In genomic region chr12:69534389-69534822, GRCh38 we compare ENCODE assay signal across 8 cellular contexts.
DNase-seq lines count a peak whose midpoint lies in the region; TF ChIP-seq lines count a peak whose summit lies in the region.

No MANE protein-coding gene starts in this region.

- no peak overlapping the region for H3K4me3 ChIP-seq in astrocyte of the spinal cord (ENCODE audit: low read depth, low read length)

- peak; percentile 15 for DNase-seq in NCI-H2107 treated with DMSO at 0.1 percent for 48 hours (lab: John Stamatoyannopoulos, UW; ENCODE audit: unreplicated experiment)
- no peak for DNase-seq in NCI-H2107 (lab: John Stamatoyannopoulos, UW)
- DNase-seq in HEK293T (ENCODE audit: extremely low spot score), result peak; percentile 33
- peak; percentile 92 for DNase-seq in NCI-H1105 treated with DMSO at 0.1 percent for 48 hours (lab: John Stamatoyannopoulos, UW)
- DNase-seq in astrocyte of the spinal cord (ENCODE audit: low read depth, low spot score), result peak; percentile 99
- peak in 35 of 51 donors; percentile 2 to 73 (median 36) for DNase-seq in hypothalamus (lab: John Stamatoyannopoulos, UW)
- DNase-seq in retina, result peak; percentile 47
- no peak for DNase-seq in NCI-H1436 (lab: John Stamatoyannopoulos, UW)

- no peak for TF ChIP-seq CTCF in astrocyte of the spinal cord (IDR thresholded peaks at IDR 0.05; ENCODE audit: low read depth, low read length)

- CTCF ChIA-PET in HEK293T (lab: Yijun Ruan, JAX), result interaction anchor here (0.7 kb wide), 1 partner anchor 46 kb away, joined by 4 read pairs; no protein-coding TSS in a partner anchor

- POLR2A ChIA-PET in HEK293T (lab: Yijun Ruan, JAX), result interaction anchor here (0.7 kb wide), 1 partner anchor 64 kb away, joined by 4 read pairs; the partner anchor contains the start of gene FRS2

- in situ Hi-C loops in astrocyte of the spinal cord (cut with HindIII; ENCODE audit: low sequenced_read_pairs), result no loop called here

TF ChIP-seq in HEK293T, 16 proteins besides CTCF, POLR2A, EP300 and RAD21:
- TF ChIP-seq FOXA1 (IDR thresholded peaks at IDR 0.05) (no peak), FOXK2 (IDR thresholded peaks at IDR 0.05) (no peak), LEF1 (IDR thresholded peaks at IDR 0.05; ENCODE audit: borderline replicate concordance) (no peak), ARNT (IDR thresholded peaks at IDR 0.05) (no peak), L3MBTL2 (conservative IDR thresholded peaks at IDR 0.05) (no peak), ZNF384 (IDR thresholded peaks at IDR 0.05) (no peak), TARDBP (IDR thresholded peaks at IDR 0.05) (no peak), PKNOX1 (IDR thresholded peaks at IDR 0.05) (no peak), SP1 (IDR thresholded peaks at IDR 0.05) (no peak), BHLHE40 (IDR thresholded peaks at IDR 0.05; ENCODE audit: borderline replicate concordance) (no peak), NFRKB (IDR thresholded peaks at IDR 0.05) (no peak), FOXM1 (IDR thresholded peaks at IDR 0.05; ENCODE audit: borderline replicate concordance) (no peak), SUZ12 (IDR thresholded peaks at IDR 0.05) (no peak), CTBP1 (IDR thresholded peaks at IDR 0.05; ENCODE audit: borderline replicate concordance) (no peak), HDGF (IDR thresholded peaks at IDR 0.05; ENCODE audit: borderline replicate concordance) (no peak)

Comparison
In these comparisons a context has a peak if more than half of its experiments do, and no peak if none do; other contexts are left out.
1. DNase-seq: peak in NCI-H2107 treated with DMSO at 0.1 percent for 48 hours (single experiment), HEK293T (single experiment), NCI-H1105 treated with DMSO at 0.1 percent for 48 hours (single experiment), astrocyte of the spinal cord (single experiment), hypothalamus (35 of 51) and retina (single experiment); none in NCI-H2107 (single experiment) and NCI-H1436 (single experiment).